26 cellular contexts compared by ENCODE assay signal in genomic region chr22:26740253-26740652, GRCh38.
DNase-seq lines count a peak whose midpoint lies in the region; ATAC-seq and TF ChIP-seq lines count a peak whose summit lies in the region.
"Had no signal": no experiment of that assay in that cellular context is flagged by ENCODE, and none has a peak within 500 bp of the region (broad histone marks: within the 10 kb centered on the region; RNA-seq: fewer than 3 reads in every experiment).

No MANE protein-coding gene starts in this region.

- peaks cover 4% of the 10 kb centered on the region for H3F3A ChIP-seq in neural progenitor cell (ENCODE audit: low read depth)

- peaks cover 9% of the 10 kb centered on the region for H3K4me1 ChIP-seq in neural progenitor cell
- no peaks in the 10 kb centered on the region for H3K4me1 ChIP-seq in CD8-positive, alpha-beta T cell (ENCODE audit: insufficient read depth, low read length)
- H3K4me1 ChIP-seq: breast epithelium, left lung, right lobe of liver, thyroid gland had no signal

- no peaks in the 10 kb centered on the region for H3K79me2 ChIP-seq in neural progenitor cell (ENCODE audit: low read depth)

- H3K9me3 ChIP-seq in neural progenitor cell (ENCODE audit: low read depth) = no peaks in the 10 kb centered on the region
- H3K9me3 ChIP-seq in CD8-positive, alpha-beta T cell (ENCODE audit: low read length) = no peaks in the 10 kb centered on the region
- H3K9me3 ChIP-seq: breast epithelium, left lung, MG63, right lobe of liver, spleen, thyroid gland had no signal

- ATAC-seq in GM19395 (IDR thresholded peaks at IDR 0.05; ENCODE audit: unreplicated experiment) = no peak
- ATAC-seq in CD8-positive, alpha-beta T cell = no peak
- no peak for ATAC-seq in HG03442 (IDR thresholded peaks at IDR 0.05; ENCODE audit: unreplicated experiment)
- ATAC-seq in GM19023 (IDR thresholded peaks at IDR 0.05; ENCODE audit: unreplicated experiment) = no peak
- ATAC-seq: activated naive CD4-positive, alpha-beta T cell treated with anti-CD3 and anti-CD28 coated beads, Interleukin-2, amount 50 U/mL, for 72 hours; left lung; right lobe of liver had no signal

- H3K36me3 ChIP-seq in neural progenitor cell = no peaks in the 10 kb centered on the region
- H3K36me3 ChIP-seq in CD8-positive, alpha-beta T cell (ENCODE audit: insufficient read depth, low read length) = peaks cover 11% of the 10 kb centered on the region
- H3K36me3 ChIP-seq: breast epithelium, left lung, MG63, right lobe of liver, thyroid gland had no signal

- H3K27ac ChIP-seq in neural progenitor cell = no peak overlapping the region
- no peak overlapping the region for H3K27ac ChIP-seq in CD8-positive, alpha-beta T cell (ENCODE audit: low read depth, low read length)
- H3K27ac ChIP-seq: 22Rv1, breast epithelium, left lung, right lobe of liver, spleen, thyroid gland had no signal

- POLR2A ChIA-PET in CD8-positive, alpha-beta T cell (lab: Charles Lee) = no interaction called here

- H3K27ac Mint-ChIP-seq in chondrocyte (ENCODE audit: unreplicated experiment) = peak overlapping the region; percentile 12
- peak overlapping the region; percentile 48 for H3K27ac Mint-ChIP-seq in neural progenitor cell
- no peak overlapping the region for H3K27ac Mint-ChIP-seq in CD8-positive, alpha-beta T cell
- H3K27ac Mint-ChIP-seq: activated B cell treated with CpG ODN at 0.5 μM for 24 hours; activated CD4-positive, alpha-beta T cell treated with anti-CD3 and anti-CD28 coated beads, Interleukin-2, amount 10 ng/mL, durations not matched to agents 7 days and 5 days; activated naive CD4-positive, alpha-beta T cell treated with anti-CD3 and anti-CD28 coated beads, Interleukin-2, amount 50 U/mL, for 72 hours; memory B cell had no signal

- DNase-seq in NCI-H2227 (lab: John Stamatoyannopoulos, UW; ENCODE audit: unreplicated experiment) (peak; percentile 2), NCI-H2227 treated with DMSO at 0.1 percent for 48 hours (lab: John Stamatoyannopoulos, UW) (no peak), chondrocyte (ENCODE audit: low spot score) (no peak), neural progenitor cell (ENCODE audit: low spot score) (peak; percentile 31)
- no peak for DNase-seq in CD8-positive, alpha-beta T cell
- DNase-seq: activated B cell treated with CpG ODN at 0.5 μM for 24 hours; activated CD4-positive, alpha-beta T cell treated with anti-CD3 and anti-CD28 coated beads, Interleukin-2, amount 10 ng/mL, durations not matched to agents 7 days and 5 days; C1 segment of cervical spinal cord; KG1; left lung; MG63; NCI-H2081 treated with DMSO at 0.1 percent for 48 hours; NCI-H345; NCI-H774; right lobe of liver; SIG-M5; spleen; SW 1271; thyroid gland had no signal

- H3K4me3 Mint-ChIP-seq in chondrocyte (ENCODE audit: unreplicated experiment) = no peak overlapping the region
- no peak overlapping the region for H3K4me3 Mint-ChIP-seq in neural progenitor cell
- no peak overlapping the region for H3K4me3 Mint-ChIP-seq in CD8-positive, alpha-beta T cell
- H3K4me3 Mint-ChIP-seq: activated B cell treated with CpG ODN at 0.5 μM for 24 hours; activated CD4-positive, alpha-beta T cell treated with anti-CD3 and anti-CD28 coated beads, Interleukin-2, amount 10 ng/mL, durations not matched to agents 7 days and 5 days; memory B cell had no signal

- intact Hi-C loops in CD8-positive, alpha-beta T cell (cut with DNase I, micrococcal nuclease) = no loop called here

- peaks cover 14% of the 10 kb centered on the region for H3K36me3 Mint-ChIP-seq in chondrocyte (ENCODE audit: low read depth)
- no peaks in the 10 kb centered on the region for H3K36me3 Mint-ChIP-seq in neural progenitor cell
- peaks cover 61% of the 10 kb centered on the region for H3K36me3 Mint-ChIP-seq in CD8-positive, alpha-beta T cell

- H3K27me3 ChIP-seq in neural progenitor cell = no peaks in the 10 kb centered on the region
- no peaks in the 10 kb centered on the region for H3K27me3 ChIP-seq in CD8-positive, alpha-beta T cell (ENCODE audit: insufficient read depth, low read length)
- H3K27me3 ChIP-seq: breast epithelium, left lung, MG63, right lobe of liver, spleen, thyroid gland had no signal

- H3K4me3 ChIP-seq in neural progenitor cell = no peak overlapping the region
- no peak overlapping the region for H3K4me3 ChIP-seq in CD8-positive, alpha-beta T cell (ENCODE audit: low read depth, low read length)
- H3K4me3 ChIP-seq: breast epithelium, left lung, MG63, right lobe of liver, spleen, thyroid gland had no signal

- H3K4me1 Mint-ChIP-seq in chondrocyte (ENCODE audit: low read depth) (peaks cover 13% of the 10 kb centered on the region), neural progenitor cell (peaks cover 18% of the 10 kb centered on the region)
- H3K4me1 Mint-ChIP-seq in CD8-positive, alpha-beta T cell (ENCODE audit: low read depth) = peaks cover 4% of the 10 kb centered on the region
- H3K4me1 Mint-ChIP-seq: activated B cell treated with CpG ODN at 0.5 μM for 24 hours; activated CD4-positive, alpha-beta T cell treated with anti-CD3 and anti-CD28 coated beads, Interleukin-2, amount 10 ng/mL, durations not matched to agents 7 days and 5 days had no signal

- H3K4me2 ChIP-seq in neural progenitor cell = no peak overlapping the region

- H3K9me3 Mint-ChIP-seq in chondrocyte (ENCODE audit: low read depth) (peaks cover 3% of the 10 kb centered on the region), neural progenitor cell (peaks cover 2% of the 10 kb centered on the region)
- H3K9me3 Mint-ChIP-seq in CD8-positive, alpha-beta T cell = no peaks in the 10 kb centered on the region
- H3K9me3 Mint-ChIP-seq: activated B cell treated with CpG ODN at 0.5 μM for 24 hours; activated CD4-positive, alpha-beta T cell treated with anti-CD3 and anti-CD28 coated beads, Interleukin-2, amount 10 ng/mL, durations not matched to agents 7 days and 5 days; activated naive CD4-positive, alpha-beta T cell treated with anti-CD3 and anti-CD28 coated beads, Interleukin-2, amount 50 U/mL, for 72 hours had no signal

- H3K9ac ChIP-seq in neural progenitor cell = no peak overlapping the region

- TF ChIP-seq CTCF in chondrocyte (IDR thresholded peaks at IDR 0.05) (no peak), neural progenitor cell (IDR thresholded peaks at IDR 0.05) (no peak)
- no peak for TF ChIP-seq CTCF in CD8-positive, alpha-beta T cell (IDR thresholded peaks at IDR 0.05)

- H3K27me3 Mint-ChIP-seq in chondrocyte (ENCODE audit: low read depth) (no peaks in the 10 kb centered on the region), neural progenitor cell (ENCODE audit: insufficient read depth, low read depth) (peaks cover 5% of the 10 kb centered on the region)
- no peaks in the 10 kb centered on the region for H3K27me3 Mint-ChIP-seq in CD8-positive, alpha-beta T cell (ENCODE audit: low read depth)
- H3K27me3 Mint-ChIP-seq: activated B cell treated with CpG ODN at 0.5 μM for 24 hours; activated CD4-positive, alpha-beta T cell treated with anti-CD3 and anti-CD28 coated beads, Interleukin-2, amount 10 ng/mL, durations not matched to agents 7 days and 5 days; memory B cell had no signal

- H4K20me1 ChIP-seq in neural progenitor cell (ENCODE audit: low read depth) = no peaks in the 10 kb centered on the region

- H2AFZ ChIP-seq in neural progenitor cell (replicated peaks) = peak overlapping the region; percentile 81

- CTCF ChIA-PET in CD8-positive, alpha-beta T cell (lab: Charles Lee) = no interaction called here

Comparison
In these comparisons a context has a peak if more than half of its experiments do, and no peak if none do; other contexts are left out.
1. DNase-seq: peak in NCI-H2227 (single experiment) and neural progenitor cell (single experiment); none in NCI-H2227 treated with DMSO at 0.1 percent for 48 hours (single experiment), chondrocyte (single experiment) and CD8-positive, alpha-beta T cell (0 of 7).